ENCODE assay signal across 12 cellular contexts in the genomic region with DNA sequence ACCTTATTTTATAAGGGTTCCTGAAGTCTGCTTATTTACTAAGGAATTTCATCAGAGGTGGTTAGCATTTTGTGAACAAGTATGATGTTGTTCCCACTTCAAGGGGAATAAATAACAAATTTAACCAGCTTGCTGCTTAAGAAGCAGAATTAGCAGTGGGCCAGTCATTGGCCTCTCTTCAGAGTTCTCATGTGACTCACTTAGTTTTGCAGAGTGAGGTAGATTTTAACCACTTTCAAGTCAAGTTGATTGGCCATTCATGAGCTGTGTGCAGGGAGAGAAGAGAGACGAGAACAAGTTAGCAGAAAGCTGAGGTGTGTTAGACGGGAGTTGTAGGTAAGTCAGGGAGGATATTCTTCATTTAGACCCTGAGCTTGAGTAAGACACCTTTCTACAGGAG. TPM values are rescaled to one million over a fixed set of nuclear protein-coding genes. Genes with fewer than 3 reads are reported as not detected.
DNase-seq lines count a peak whose midpoint lies in the region; ATAC-seq and TF ChIP-seq lines count a peak whose summit lies in the region.
"Had no signal": no experiment of that assay in that cellular context is flagged by ENCODE, and none has a peak within 500 bp of the region (broad histone marks: within the 10 kb centered on the region; RNA-seq: fewer than 3 reads in every experiment).

No MANE protein-coding gene starts in this region.

- TF ChIP-seq EP300 in SK-N-SH (IDR thresholded peaks at IDR 0.05; ENCODE audit: borderline replicate concordance in 1 of 2, low read depth in 1 of 2, low read length in 1 of 2): no peak
- no peak for TF ChIP-seq EP300 in sigmoid colon (IDR thresholded peaks at IDR 0.05)

- H2AFZ ChIP-seq in SK-N-SH (ENCODE audit: low read depth) (no peak overlapping the region), PC-3 (ENCODE audit: low read length) (no peak overlapping the region)

- H4K20me1 ChIP-seq in SK-N-SH (ENCODE audit: insufficient read depth): peaks cover 97% of the 10 kb centered on the region
- peaks cover 79% of the 10 kb centered on the region for H4K20me1 ChIP-seq in PC-3 (ENCODE audit: low read length)

- H3K4me3 ChIP-seq in SK-N-SH (ENCODE audit: low read depth in 2 of 2, low read length in 1 of 2): no peak overlapping the region
- no peak overlapping the region for H3K4me3 ChIP-seq in PC-3 (ENCODE audit: low read length)
- no peak overlapping the region for H3K4me3 ChIP-seq in choroid plexus epithelial cell (ENCODE audit: low read depth, low read length)
- no peak overlapping the region for H3K4me3 ChIP-seq in sigmoid colon

- no peaks in the 10 kb centered on the region for H3K9me2 ChIP-seq in SK-N-SH
- no peaks in the 10 kb centered on the region for H3K9me2 ChIP-seq in PC-3 (replicated peaks; ENCODE audit: low read length)

- intact Hi-C loops in PC-3 (cut with micrococcal nuclease) (no loop called here), sigmoid colon (cut with DNase I) (no loop called here)

- H3K27ac ChIP-seq in SK-N-SH (ENCODE audit: low read depth in 2 of 2, low read length in 1 of 2) (peak overlapping the region in 1 of 2 experiments; percentile 38; a peak in 1 of 4 replicates), PC-3 (ENCODE audit: low read length) (no peak overlapping the region), sigmoid colon (peak overlapping the region in 3 of 4 donors; percentile 28 to 73 (median 72))
- H3K27ac ChIP-seq: HL-60 had no signal

- H3K4me1 ChIP-seq in SK-N-SH (ENCODE audit: control insufficient read depth in 1 of 2, insufficient read depth in 2 of 2, low read depth in 1 of 2, low read length in 1 of 2) (peaks cover 19 to 52% of the 10 kb centered on the region in 2 experiments; a peak in 3 of 4 replicates), PC-3 (ENCODE audit: insufficient read depth, low read length) (peaks cover 24% of the 10 kb centered on the region; the same call in 1 of the 2 replicates), sigmoid colon (peaks cover 0 to 97% (median 86%) of the 10 kb centered on the region in 4 donors)

- H3K9ac ChIP-seq in SK-N-SH (no peak overlapping the region), PC-3 (ENCODE audit: low read length) (no peak overlapping the region)

- no TSS peak for BruUV-seq in PC-3 (replicated peaks; lab: Mats Ljungman, UMichigan)

- peaks cover 0 to 2% of the 10 kb centered on the region in 2 experiments for H3K36me3 ChIP-seq in SK-N-SH (replicated peaks in 1 of 2; ENCODE audit: control insufficient read depth in 1 of 2, insufficient read depth in 2 of 2, low read length in 1 of 2)
- peaks cover 25% of the 10 kb centered on the region for H3K36me3 ChIP-seq in PC-3 (ENCODE audit: low read depth, low read length)
- no peaks in the 10 kb centered on the region for H3K36me3 ChIP-seq in sigmoid colon

- H3K9me3 ChIP-seq in SK-N-SH (no peaks in the 10 kb centered on the region), PC-3 (ENCODE audit: low read length) (no peaks in the 10 kb centered on the region), sigmoid colon (no peaks in the 10 kb centered on the region)

- POLR2A ChIA-PET in SK-N-SH (lab: Yijun Ruan, JAX) (interaction anchor here (1.1 kb wide), 1 partner anchor 16 kb away, joined by 4 read pairs; no protein-coding TSS in a partner anchor), PC-3 (lab: Charles Lee; ENCODE audit: unreplicated experiment) (interaction anchor here (0.6 to 0.7 kb wide), 2 partner anchors 11 to 23 kb away, joined by 3 to 4 read pairs; no protein-coding TSS in a partner anchor)

- H3F3A ChIP-seq in SK-N-SH (replicated peaks; ENCODE audit: insufficient read depth) (peaks cover 11% of the 10 kb centered on the region), PC-3 (ENCODE audit: low read length, unreplicated experiment) (no peaks in the 10 kb centered on the region)

- ATAC-seq in SK-N-SH treated with all-trans-retinoic acid at 6 μM for 48 hours (peak; percentile 21; the same call in 2 of the 3 replicates), PC-3 (no peak), HG02571 (IDR thresholded peaks at IDR 0.05; ENCODE audit: unreplicated experiment) (no peak)
- ATAC-seq: stimulated activated naive B cell treated with anti-CD40 and anti-IgM and Interleukin-4, amounts not matched to agents 10 μg/mL and 1 μg/mL and 100 μg/mL, for 72 hours had no signal

- DNase-seq in SK-N-SH: no peak
- peak; percentile 24 for DNase-seq in PC-3
- peak; percentile 56 for DNase-seq in choroid plexus epithelial cell (ENCODE audit: low read depth)
- DNase-seq in sigmoid colon: no peak
- DNase-seq in NCI-H1417 (lab: John Stamatoyannopoulos, UW): no peak
- no peak for DNase-seq in GM03348 (ENCODE audit: low spot score)
- DNase-seq: cerebellar nuclear complex; NCI-H446; stimulated activated naive B cell treated with anti-CD40 and anti-IgM and Interleukin-4, amounts not matched to agents 10 μg/mL and 1 μg/mL and 100 μg/mL, for 72 hours had no signal

- H3K27me3 ChIP-seq in SK-N-SH (ENCODE audit: insufficient read depth): no peaks in the 10 kb centered on the region
- no peaks in the 10 kb centered on the region for H3K27me3 ChIP-seq in PC-3 (ENCODE audit: low read length)
- no peaks in the 10 kb centered on the region for H3K27me3 ChIP-seq in sigmoid colon

- WGBS in SK-N-SH (ENCODE audit: low lambda C conversion rate): 89% methylated on average over 2 of the region's 2 CpGs
- WGBS in sigmoid colon, 2 donors: 58 to 81% methylated on average over 2 of the region's 2 CpGs

- H3K79me2 ChIP-seq in SK-N-SH (ENCODE audit: insufficient read depth): peaks cover 99% of the 10 kb centered on the region
- H3K79me2 ChIP-seq in PC-3 (ENCODE audit: low read length): peaks cover 100% of the 10 kb centered on the region

- no peak for TF ChIP-seq RAD21 in SK-N-SH (IDR thresholded peaks at IDR 0.05; ENCODE audit: low read length)

- TF ChIP-seq POLR2A in sigmoid colon (IDR thresholded peaks at IDR 0.05): no peak

- CTCF ChIA-PET in SK-N-SH (lab: Yijun Ruan, JAX): interaction anchor here (1.0 to 1.8 kb wide), 3 partner anchors 9 to 84 kb away, joined by 3 to 7 read pairs (median 4); no protein-coding TSS in a partner anchor
- CTCF ChIA-PET in PC-3 (lab: Charles Lee): interaction anchor here (1.2 kb wide), 1 partner anchor 56 kb away, joined by 5 read pairs; no protein-coding TSS in a partner anchor

- H3K4me2 ChIP-seq in SK-N-SH (no peak overlapping the region), PC-3 (ENCODE audit: low read length) (no peak overlapping the region)

- TF ChIP-seq CTCF in SK-N-SH (IDR thresholded peaks at IDR 0.05): no peak
- TF ChIP-seq CTCF in PC-3 (conservative IDR thresholded peaks at IDR 0.05; ENCODE audit: low read depth, low read length): no peak
- no peak for TF ChIP-seq CTCF in choroid plexus epithelial cell (conservative IDR thresholded peaks at IDR 0.05; ENCODE audit: low read depth, low read length)
- TF ChIP-seq CTCF in sigmoid colon (IDR thresholded peaks at IDR 0.05): no peak

TF ChIP-seq in SK-N-SH treated with all-trans-retinoic acid at 6 μM for 48 hours, 23 proteins besides CTCF, POLR2A, EP300 and RAD21 (continues in another document):
- no peak for TF ChIP-seq ARNTL (CRISPR knock-in tag; IDR thresholded peaks at IDR 0.05; ENCODE audit: borderline replicate concordance, low read depth)
- no peak for TF ChIP-seq ZNF70 (CRISPR knock-in tag; IDR thresholded peaks at IDR 0.05)
- no peak for TF ChIP-seq SNAI2 (CRISPR knock-in tag; IDR thresholded peaks at IDR 0.05)
- TF ChIP-seq BACH2 (CRISPR knock-in tag; IDR thresholded peaks at IDR 0.05; ENCODE audit: borderline replicate concordance): no peak
- TF ChIP-seq, protein P1, sequence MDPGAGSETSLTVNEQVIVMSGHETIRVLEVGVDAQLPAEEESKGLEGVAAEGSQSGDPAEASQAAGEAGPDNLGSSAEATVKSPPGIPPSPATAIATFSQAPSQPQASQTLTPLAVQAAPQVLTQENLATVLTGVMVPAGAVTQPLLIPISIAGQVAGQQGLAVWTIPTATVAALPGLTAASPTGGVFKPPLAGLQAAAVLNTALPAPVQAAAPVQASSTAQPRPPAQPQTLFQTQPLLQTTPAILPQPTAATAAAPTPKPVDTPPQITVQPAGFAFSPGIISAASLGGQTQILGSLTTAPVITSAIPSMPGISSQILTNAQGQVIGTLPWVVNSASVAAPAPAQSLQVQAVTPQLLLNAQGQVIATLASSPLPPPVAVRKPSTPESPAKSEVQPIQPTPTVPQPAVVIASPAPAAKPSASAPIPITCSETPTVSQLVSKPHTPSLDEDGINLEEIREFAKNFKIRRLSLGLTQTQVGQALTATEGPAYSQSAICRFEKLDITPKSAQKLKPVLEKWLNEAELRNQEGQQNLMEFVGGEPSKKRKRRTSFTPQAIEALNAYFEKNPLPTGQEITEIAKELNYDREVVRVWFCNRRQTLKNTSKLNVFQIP (CRISPR knock-in tag; IDR thresholded peaks at IDR 0.05; ENCODE audit: borderline replicate concordance, low read depth): no peak
- TF ChIP-seq TCF4 (CRISPR knock-in tag; IDR thresholded peaks at IDR 0.05; ENCODE audit: borderline replicate concordance): no peak
- TF ChIP-seq ZFP30 (CRISPR knock-in tag; IDR thresholded peaks at IDR 0.05): no peak

TF ChIP-seq in SK-N-SH, 30 proteins besides CTCF, POLR2A, EP300 and RAD21 (continues in another document):
- TF ChIP-seq IRF3 (IDR thresholded peaks at IDR 0.05; ENCODE audit: low read depth, low read length) (no peak), SMC3 (IDR thresholded peaks at IDR 0.05; ENCODE audit: low read depth, low read length) (no peak), MXI1 (IDR thresholded peaks at IDR 0.05; ENCODE audit: low read depth, low read length) (no peak), FOSL2 (IDR thresholded peaks at IDR 0.05; ENCODE audit: borderline replicate concordance, low read depth) (no peak), TEAD4 (IDR thresholded peaks at IDR 0.05; ENCODE audit: borderline replicate concordance, insufficient read depth) (no peak), FOXM1 (IDR thresholded peaks at IDR 0.05; ENCODE audit: low read depth) (no peak)

RNA-seq across cellular contexts. Expression of gene TOP1, which starts 18.1 kb away (rescaled TPM):
- polyA plus RNA-seq in SK-N-SH (2012; rRNA removed) (8.9 and 11.9 TPM in 2 replicates), sigmoid colon (10 to 100 TPM; 26.4 to 45.0 (median 43.2) TPM)
- 16.8 and 20.3 TPM in 2 replicates for polyA plus RNA-seq in SK-N-SH (2012; cell fraction: cytosol; rRNA removed)
- polyA plus RNA-seq in SK-N-SH (2012; cell fraction: nucleus; rRNA removed): 9.4 and 16.9 TPM in 2 replicates
- total RNA-seq in PC-3 (2014; rRNA removed) (29.1 and 56.8 TPM in 2 replicates), sigmoid colon (10 to 100 TPM; 22.0 to 33.2 (median 22.4) TPM)

Comparison
In these comparisons a context has a peak if more than half of its experiments do, and no peak if none do; other contexts are left out.
1. DNase-seq: peak in PC-3 (single experiment) and choroid plexus epithelial cell (single experiment); none in SK-N-SH (single experiment), sigmoid colon (single experiment), NCI-H1417 (0 of 3) and GM03348 (single experiment).